In the genomic region with DNA sequence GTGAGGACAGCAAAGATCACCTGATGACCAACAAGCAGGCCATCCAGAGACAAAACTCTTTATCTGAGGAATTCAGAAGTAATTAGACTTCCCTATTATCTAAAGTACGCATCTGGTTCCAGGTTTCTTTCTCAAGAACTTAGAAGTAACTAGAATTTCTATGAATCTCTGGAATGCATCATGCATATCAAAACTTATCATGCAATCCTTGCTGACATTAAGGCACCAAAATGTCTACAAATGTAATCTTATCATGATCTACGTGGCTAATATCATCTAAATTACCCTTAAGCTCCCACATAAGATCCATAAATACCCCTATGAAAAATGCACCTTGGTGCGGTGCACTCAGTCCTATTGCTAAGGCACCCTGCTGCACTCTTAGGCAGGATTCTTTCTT, we compare ENCODE assay signal across 24 cellular contexts.
"Had no signal": no experiment of that assay in that cellular context is flagged by ENCODE, and none has a peak within 500 bp of the region (broad histone marks: within the 10 kb centered on the region; RNA-seq: fewer than 3 reads in every experiment).

No MANE protein-coding gene starts in this region.

- H3K4me3 ChIP-seq: stomach, suprapubic skin, testis, thoracic aorta, thyroid gland, tibial artery, tibial nerve, transverse colon, upper lobe of left lung, upper lobe of right lung, uterus, vagina had no signal

- H3K4me1 ChIP-seq: stomach, suprapubic skin, testis, thyroid gland, tibial artery, tibial nerve, transverse colon, upper lobe of left lung, upper lobe of right lung, uterus, vagina had no signal

- H3K9me3 ChIP-seq: testis, thoracic aorta, thyroid gland, tibial artery, transverse colon, upper lobe of left lung, upper lobe of right lung, uterus, vagina had no signal

- DNase-seq: stimulated activated CD4-positive, alpha-beta T cell treated with anti-CD3 and anti-CD28 coated beads, Interleukin-2, amount 100 ng/mL, for 48 hours; stimulated activated CD4-positive, alpha-beta T cell treated with anti-CD3 and anti-CD28 coated beads, Interleukin-4, amount 100 ng/mL, for 1 hour; stimulated activated CD4-positive, alpha-beta T cell treated with anti-CD3 and anti-CD28 coated beads, Interleukin-4, amount 100 ng/mL, for 24 hours; stimulated activated CD4-positive, alpha-beta T cell treated with anti-CD3 and anti-CD28 coated beads, Interleukin-4, amount 100 ng/mL, for 4 hours; stimulated activated CD8-positive, alpha-beta memory T cell treated with anti-CD3 and anti-CD28 coated beads, Interleukin-4, amount 100 ng/mL, for 48 hours; stimulated activated naive B cell treated with anti-CD40 and anti-IgM and Interleukin-4, amounts not matched to agents 10 μg/mL and 1 μg/mL and 100 μg/mL, for 72 hours; stimulated activated naive CD4-positive, alpha-beta T cell; stimulated activated naive CD4-positive, alpha-beta T cell treated with Interleukin-2 at 50 U/mL for 16 hours; stimulated activated naive CD8-positive, alpha-beta T cell treated with anti-CD3 and anti-CD28 coated beads, Interleukin-15, amount 100 ng/mL, for 72 hours; stimulated activated naive CD8-positive, alpha-beta T cell treated with anti-CD3 and anti-CD28 coated beads, Interleukin-15, Interleukin-2, amounts not matched to agents 100 U/mL and 50 U/mL, for 24 hours; stomach; substantia nigra; testis; thyroid gland; tibial artery; transverse colon; upper lobe of left lung; upper lobe of right lung; uterus had no signal

- H3K27ac ChIP-seq: stomach, suprapubic skin, testis, thoracic aorta, thyroid gland, tibial artery, tibial nerve, transverse colon, upper lobe of left lung, upper lobe of right lung, uterus, vagina had no signal

- H3K36me3 ChIP-seq: stomach, suprapubic skin, thoracic aorta, thyroid gland, tibial artery, tibial nerve, transverse colon, upper lobe of left lung, upper lobe of right lung, uterus, vagina had no signal

- FAIRE-seq: urothelium cell line had no signal

- H3K27me3 ChIP-seq: stomach, suprapubic skin, testis, thyroid gland, tibial artery, tibial nerve, transverse colon, upper lobe of left lung, upper lobe of right lung, uterus, vagina had no signal
